In genomic region chr14:24321212-24321975, GRCh38 we compare ENCODE assay signal across 17 cellular contexts. TPM values are rescaled to one million over a fixed set of nuclear protein-coding genes. Genes with fewer than 3 reads are reported as not detected.
DNase-seq lines count a peak whose midpoint lies in the region; ATAC-seq and TF ChIP-seq lines count a peak whose summit lies in the region.
"Had no signal": no experiment of that assay in that cellular context is flagged by ENCODE, and none has a peak within 500 bp of the region (broad histone marks: within the 10 kb centered on the region; RNA-seq: fewer than 3 reads in every experiment).

No MANE protein-coding gene starts in this region.

- no peak overlapping the region for H2BK120ac ChIP-seq in mesendoderm (ENCODE audit: low read depth, low read length)

- no peaks in the 10 kb centered on the region for H3K36me3 Mint-ChIP-seq in chondrocyte (ENCODE audit: low read depth)
- no peaks in the 10 kb centered on the region for H3K36me3 Mint-ChIP-seq in activated T-cell treated with anti-CD3 and anti-CD28 coated beads, Interleukin-2, amount 50 U/mL, for 4 hours (ENCODE audit: insufficient read depth)
- H3K36me3 Mint-ChIP-seq: CD4-positive, CD25-positive, alpha-beta regulatory T cell had no signal

- no peak for TF ChIP-seq CTCF in KMS-11 (conservative IDR thresholded peaks at IDR 0.05; ENCODE audit: low read depth, low read length)
- no peak for TF ChIP-seq CTCF in chondrocyte (IDR thresholded peaks at IDR 0.05)
- TF ChIP-seq CTCF in OCI-LY7 (conservative IDR thresholded peaks at IDR 0.05; ENCODE audit: low read length), result no peak

- H2AFZ ChIP-seq in KMS-11 (ENCODE audit: low read depth) (no peak overlapping the region), OCI-LY7 (ENCODE audit: low read length) (no peak overlapping the region)

- no peak overlapping the region for H3K18ac ChIP-seq in mesendoderm (ENCODE audit: low read length)

- H3K27ac ChIP-seq in KMS-11, result no peak overlapping the region; the same call in 1 of the 2 replicates
- H3K27ac ChIP-seq in mesendoderm (ENCODE audit: low read depth, low read length), result no peak overlapping the region
- no peak overlapping the region for H3K27ac ChIP-seq in OCI-LY7 (ENCODE audit: low read depth, low read length, poor library complexity, severe bottlenecking)
- H3K27ac ChIP-seq: SJCRH30 had no signal

- no peak overlapping the region for H3K4ac ChIP-seq in mesendoderm (ENCODE audit: low read depth, low read length)

- peaks cover 16% of the 10 kb centered on the region for H3K4me1 ChIP-seq in KMS-11 (ENCODE audit: low read depth, poor library complexity, severe bottlenecking)
- peaks cover 10% of the 10 kb centered on the region for H3K4me1 ChIP-seq in mesendoderm (ENCODE audit: control insufficient read depth, low read depth, low read length)
- H3K4me1 ChIP-seq in OCI-LY7 (ENCODE audit: insufficient read depth, low read length, poor library complexity, severe bottlenecking), result no peaks in the 10 kb centered on the region
- H3K4me1 ChIP-seq: BE2C, SJCRH30 had no signal

- H3K27me3 Mint-ChIP-seq in chondrocyte (ENCODE audit: low read depth), result peaks cover 7% of the 10 kb centered on the region
- no peaks in the 10 kb centered on the region for H3K27me3 Mint-ChIP-seq in activated T-cell treated with anti-CD3 and anti-CD28 coated beads, Interleukin-2, amount 50 U/mL, for 4 hours (ENCODE audit: low read depth)

- no peak overlapping the region for H3K4me3 Mint-ChIP-seq in chondrocyte (ENCODE audit: unreplicated experiment)
- H3K4me3 Mint-ChIP-seq in activated T-cell treated with anti-CD3 and anti-CD28 coated beads, Interleukin-2, amount 50 U/mL, for 4 hours, result no peak overlapping the region
- H3K4me3 Mint-ChIP-seq: CD4-positive, CD25-positive, alpha-beta regulatory T cell had no signal

- DNase-seq in chondrocyte (ENCODE audit: low spot score), result no peak
- peak; percentile 81 for DNase-seq in mesendoderm
- DNase-seq in activated T-cell treated with anti-CD3 and anti-CD28 coated beads, Interleukin-2, amount 50 U/mL, for 4 hours, result no peak
- no peak for DNase-seq in OCI-LY7 (ENCODE audit: low spot score)
- DNase-seq: BE2C; CD4-positive, CD25-positive, alpha-beta regulatory T cell; EL; NCI-H1694; NCI-H2081; NCI-H2171 treated with DMSO at 0.1 percent for 48 hours; NCI-H524 treated with DMSO at 0.1 percent for 48 hours; NCI-H82; OCI-M1; SJCRH30 had no signal

- no peak overlapping the region for H2BK15ac ChIP-seq in mesendoderm (replicated peaks; ENCODE audit: low read depth)

- H3K56ac ChIP-seq in mesendoderm (ENCODE audit: low read length), result no peak overlapping the region

- CTCF ChIA-PET in OCI-LY7 (lab: Charles Lee; ENCODE audit: unreplicated experiment), result no interaction called here

- H3K9me3 ChIP-seq in OCI-LY7 (ENCODE audit: low read length), result no peaks in the 10 kb centered on the region
- H3K9me3 ChIP-seq: SJCRH30 had no signal

- no peak overlapping the region for H4K8ac ChIP-seq in mesendoderm (ENCODE audit: low read depth, low read length)

- no peaks in the 10 kb centered on the region for H3K79me2 ChIP-seq in KMS-11 (ENCODE audit: insufficient read depth, low read depth)
- H3K79me2 ChIP-seq in mesendoderm (ENCODE audit: control insufficient read depth, insufficient read depth, low read length), result no peaks in the 10 kb centered on the region
- H3K79me2 ChIP-seq in OCI-LY7 (ENCODE audit: insufficient read depth, low read depth, low read length), result no peaks in the 10 kb centered on the region

- no peak overlapping the region for H3K23ac ChIP-seq in mesendoderm (ENCODE audit: low read length)

- H3K9me3 Mint-ChIP-seq in chondrocyte (ENCODE audit: low read depth), result no peaks in the 10 kb centered on the region
- H3K9me3 Mint-ChIP-seq in activated T-cell treated with anti-CD3 and anti-CD28 coated beads, Interleukin-2, amount 50 U/mL, for 4 hours, result no peaks in the 10 kb centered on the region

- H3K4me2 ChIP-seq in KMS-11 (peak overlapping the region; percentile 57), mesendoderm (ENCODE audit: low read length) (no peak overlapping the region), OCI-LY7 (ENCODE audit: low read length) (no peak overlapping the region)

- no peaks in the 10 kb centered on the region for H4K20me1 ChIP-seq in KMS-11 (ENCODE audit: insufficient read depth)
- H4K20me1 ChIP-seq in OCI-LY7 (ENCODE audit: insufficient read depth, low read length), result no peaks in the 10 kb centered on the region

- intact Hi-C loops in OCI-LY7 (cut with micrococcal nuclease; ENCODE audit: unreplicated experiment), result no loop called here

- H3K36me3 ChIP-seq in KMS-11 (ENCODE audit: insufficient read depth) (no peaks in the 10 kb centered on the region), mesendoderm (ENCODE audit: control insufficient read depth, insufficient read depth, low read length) (no peaks in the 10 kb centered on the region), OCI-LY7 (ENCODE audit: insufficient read depth, low read length) (no peaks in the 10 kb centered on the region)
- H3K36me3 ChIP-seq: BE2C, SJCRH30 had no signal

- H4K5ac ChIP-seq in mesendoderm (ENCODE audit: low read length), result no peak overlapping the region

- H3K9ac ChIP-seq in KMS-11, result no peak overlapping the region
- no peak overlapping the region for H3K9ac ChIP-seq in mesendoderm (ENCODE audit: low read length)

- H3K79me1 ChIP-seq in mesendoderm (ENCODE audit: low read length), result no peaks in the 10 kb centered on the region

- ATAC-seq in activated T-cell treated with anti-CD3 and anti-CD28 coated beads, Interleukin-2, amount 50 U/mL, for 4 hours, result no peak

- peak overlapping the region; percentile 83 for H3K27ac Mint-ChIP-seq in chondrocyte (ENCODE audit: unreplicated experiment)
- H3K27ac Mint-ChIP-seq: CD4-positive, CD25-positive, alpha-beta regulatory T cell had no signal

- H3K9me2 ChIP-seq in OCI-LY7 (ENCODE audit: insufficient read depth, low read length), result no peaks in the 10 kb centered on the region

- peaks cover 16% of the 10 kb centered on the region for H3K4me1 Mint-ChIP-seq in chondrocyte (ENCODE audit: low read depth)
- peaks cover 8% of the 10 kb centered on the region for H3K4me1 Mint-ChIP-seq in activated T-cell treated with anti-CD3 and anti-CD28 coated beads, Interleukin-2, amount 50 U/mL, for 4 hours (ENCODE audit: low read depth)

- H3K27me3 ChIP-seq in KMS-11 (ENCODE audit: insufficient read depth, low read depth), result no peaks in the 10 kb centered on the region
- H3K27me3 ChIP-seq in mesendoderm (ENCODE audit: insufficient read depth, low read length, poor library complexity), result no peaks in the 10 kb centered on the region

- POLR2A ChIA-PET in OCI-LY7 (lab: Charles Lee), result no interaction called here

- WGBS in mesendoderm (ENCODE audit: extremely low coverage, insufficient coverage, low lambda C conversion rate), result no CpG with 5 or more reads among the region's 14 CpGs

- no TSS peak for BruUV-seq in OCI-LY7 (replicated peaks; lab: Mats Ljungman, UMichigan)

- no peak overlapping the region for H2AK5ac ChIP-seq in mesendoderm (ENCODE audit: low read length)

- H2BK5ac ChIP-seq in mesendoderm (ENCODE audit: low read length), result no peak overlapping the region

- H3K4me3 ChIP-seq in KMS-11 (IDR thresholded peaks at IDR 0.05; ENCODE audit: insufficient read depth, low read depth, low read length), result no peak overlapping the region
- no peak overlapping the region for H3K4me3 ChIP-seq in mesendoderm (ENCODE audit: low read length)
- no peak overlapping the region for H3K4me3 ChIP-seq in OCI-LY7 (ENCODE audit: low read depth, low read length, poor library complexity, severe bottlenecking)
- H3K4me3 ChIP-seq: SJCRH30 had no signal

RNA-seq across cellular contexts. Expression of gene LTB4R, which starts 10.1 kb away (rescaled TPM):
- total RNA-seq in chondrocyte (6.1 to 12.0 TPM (median 7.3 TPM) in 3 replicates), OCI-LY7 (2022) (28.3 and 30.5 TPM in 2 replicates)
- 4.5 TPM for polyA plus RNA-seq in mesendoderm (2013, experiment 1 of 2)
- 4.4 TPM for polyA plus RNA-seq in mesendoderm (2013, experiment 2 of 2)
- total RNA-seq in activated T-cell treated with anti-CD3 and anti-CD28 coated beads, Interleukin-2, amount 50 U/mL, for 4 hours, result 1 to 10 TPM; 7.0 to 8.0 (median 7.8) TPM
- 15.8 and 17.9 TPM in 2 replicates for total RNA-seq in OCI-LY7 (2014; rRNA removed; shearing (Covaris generic))

RNA-seq across cellular contexts. Expression of gene LTB4R2, which starts 11.5 kb away (rescaled TPM):
- 8.8 to 18.4 TPM (median 9.1 TPM) in 3 replicates for total RNA-seq in chondrocyte
- polyA plus RNA-seq in mesendoderm (2013, experiment 1 of 2), result 3.4 TPM
- 3.2 TPM for polyA plus RNA-seq in mesendoderm (2013, experiment 2 of 2)
- 10 to 100 TPM in 2 of 3 donors, 1 to 10 TPM in 1; 9.0 to 10.8 (median 10.4) TPM for total RNA-seq in activated T-cell treated with anti-CD3 and anti-CD28 coated beads, Interleukin-2, amount 50 U/mL, for 4 hours
- total RNA-seq in OCI-LY7 (2014; rRNA removed; shearing (Covaris generic)), result 15.7 and 18.2 TPM in 2 replicates
- 37.6 TPM in 2 replicates for total RNA-seq in OCI-LY7 (2022)

RNA-seq across cellular contexts. Expression of gene ADCY4, which starts 13.5 kb away (rescaled TPM):
- total RNA-seq in chondrocyte (1.5 to 5.2 TPM (median 3.3 TPM) in 3 replicates), OCI-LY7 (2022) (3.4 and 6.0 TPM in 2 replicates)
- polyA plus RNA-seq in mesendoderm (2013, experiment 1 of 2), result 0.06 TPM
- 0.08 TPM for polyA plus RNA-seq in mesendoderm (2013, experiment 2 of 2)
- total RNA-seq in activated T-cell treated with anti-CD3 and anti-CD28 coated beads, Interleukin-2, amount 50 U/mL, for 4 hours, result under 1 TPM; 0.43 to 0.76 (median 0.53) TPM
- 0.26 and 2.0 TPM in 2 replicates for total RNA-seq in OCI-LY7 (2014; rRNA removed; shearing (Covaris generic))
- total RNA-seq: H4, SJCRH30 had no signal

RNA-seq across cellular contexts. Expression of gene CIDEB, which starts 13.6 kb away (rescaled TPM):
- total RNA-seq in chondrocyte, result not detected in 3 replicates
- polyA plus RNA-seq in mesendoderm (2013, experiment 1 of 2), result not detected
- polyA plus RNA-seq in mesendoderm (2013, experiment 2 of 2), result 0.03 TPM
- total RNA-seq in activated T-cell treated with anti-CD3 and anti-CD28 coated beads, Interleukin-2, amount 50 U/mL, for 4 hours, result 1 to 10 TPM; 6.5 to 7.3 (median 7.2) TPM
- total RNA-seq in OCI-LY7 (2014; rRNA removed; shearing (Covaris generic)), result not detected in 2 replicates
- total RNA-seq in OCI-LY7 (2022), result 1.6 and 3.2 TPM in 2 replicates
- total RNA-seq: A673, H4 had no signal

RNA-seq across cellular contexts. Expression of gene RIPK3, which starts 18.4 kb away (rescaled TPM):
- 0.80 to 1.3 TPM (median 0.90 TPM) in 3 replicates for total RNA-seq in chondrocyte
- 0.04 TPM for polyA plus RNA-seq in mesendoderm (2013, experiment 1 of 2)
- 0.11 TPM for polyA plus RNA-seq in mesendoderm (2013, experiment 2 of 2)
- 1 to 10 TPM; 5.9 to 8.0 (median 6.2) TPM for total RNA-seq in activated T-cell treated with anti-CD3 and anti-CD28 coated beads, Interleukin-2, amount 50 U/mL, for 4 hours
- total RNA-seq in OCI-LY7 (2014; rRNA removed; shearing (Covaris generic)), result 8.1 and 13.8 TPM in 2 replicates
- total RNA-seq in OCI-LY7 (2022), result 14.5 and 18.8 TPM in 2 replicates
- total RNA-seq: A673, H4, SJCRH30 had no signal
